In the genomic region with DNA sequence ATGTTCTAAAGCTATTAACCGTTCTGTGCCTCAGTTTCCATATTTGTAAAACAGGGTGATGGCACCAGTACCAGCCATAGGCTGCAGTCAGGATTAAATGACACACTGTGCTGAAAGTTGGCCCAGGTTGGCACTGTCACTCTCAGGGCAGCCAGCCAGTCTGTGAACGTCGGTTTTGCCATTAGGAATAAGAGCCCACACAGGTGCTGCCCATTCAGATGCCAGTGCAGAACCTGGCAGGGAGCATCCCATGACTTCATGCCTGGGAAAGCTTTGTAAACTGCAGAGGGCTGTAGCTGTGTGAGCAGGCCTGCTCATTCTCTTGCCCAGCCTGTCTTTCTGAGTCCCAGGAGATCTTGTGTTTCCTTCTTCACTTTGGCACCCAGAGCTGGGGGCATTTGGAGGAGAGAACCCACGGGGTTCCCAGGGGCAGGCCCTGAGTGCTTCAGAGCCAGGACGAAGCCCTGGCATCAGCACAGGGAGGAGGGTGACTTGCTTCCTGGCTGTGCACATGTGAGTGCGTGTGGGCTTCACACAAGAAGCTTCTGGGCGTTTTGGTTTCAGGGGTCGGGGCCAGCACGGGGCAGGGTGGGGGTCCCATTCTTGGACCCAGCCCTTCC, we compare ENCODE assay signal across 15 cellular contexts. TPM values are rescaled to one million over a fixed set of nuclear protein-coding genes. Genes with fewer than 3 reads are reported as not detected.
DNase-seq lines count a peak whose midpoint lies in the region; ATAC-seq and TF ChIP-seq lines count a peak whose summit lies in the region.
"Had no signal": no experiment of that assay in that cellular context is flagged by ENCODE, and none has a peak within 500 bp of the region (broad histone marks: within the 10 kb centered on the region; RNA-seq: fewer than 3 reads in every experiment).

No MANE protein-coding gene starts in this region.

- TF ChIP-seq POLR2A in stomach (IDR thresholded peaks at IDR 0.05): no peak

- H3K9ac ChIP-seq in OCI-LY3 (ENCODE audit: low read length): peak overlapping the region; percentile 82

- H4K20me1 ChIP-seq in OCI-LY3 (ENCODE audit: insufficient read depth, low read length): no peaks in the 10 kb centered on the region

- peaks cover 84% of the 10 kb centered on the region for H3K4me1 ChIP-seq in OCI-LY3 (ENCODE audit: low read length)
- H3K4me1 ChIP-seq in stomach: peaks cover 28 to 69% (median 42%) of the 10 kb centered on the region in 4 donors
- H3K4me1 ChIP-seq: BE2C had no signal

- H3K27me3 ChIP-seq in OCI-LY3 (ENCODE audit: low read depth, low read length): no peaks in the 10 kb centered on the region
- H3K27me3 ChIP-seq in stomach: no peaks in the 10 kb centered on the region
- H3K27me3 ChIP-seq: BE2C, colonic mucosa had no signal

- DNase-seq in HCEC 1CT: peak; percentile 26
- DNase-seq in fibroblast of the aortic adventitia (ENCODE audit: low read depth): peak; percentile 36
- DNase-seq in stomach: peak; percentile 51
- no peak for DNase-seq in NCI-H1092 treated with DMSO at 0.1 percent for 48 hours (lab: John Stamatoyannopoulos, UW)
- no peak for DNase-seq in activated naive CD4-positive, alpha-beta T cell treated with Interleukin-2 at 50 U/mL for 16 hours
- DNase-seq: activated effector memory CD4-positive, alpha-beta T cell treated with anti-CD3 and anti-CD28 coated beads, Interleukin-2, amount 50 U/mL, for 16 hours; BE2C; colonic mucosa; immature natural killer cell; mesenchymal stem cell; nephron progenitor cell; SHP77; stimulated activated CD4-positive, alpha-beta T cell treated with anti-CD3 and anti-CD28 coated beads, Interleukin-15, amount 100 ng/mL, for 24 hours had no signal

- no peak for TF ChIP-seq EP300 in stomach (IDR thresholded peaks at IDR 0.05)

- intact Hi-C loops in stomach (cut with DNase I; ENCODE audit: low total_unique reads): no loop called here

- peaks cover 31% of the 10 kb centered on the region for H3K36me3 ChIP-seq in OCI-LY3 (replicated peaks; ENCODE audit: low read depth, low read length)
- peaks cover 0 to 11% (median 0%) of the 10 kb centered on the region in 4 donors for H3K36me3 ChIP-seq in stomach
- H3K36me3 ChIP-seq: BE2C, colonic mucosa had no signal

- H3K4me2 ChIP-seq in OCI-LY3 (ENCODE audit: low read length): peak overlapping the region; percentile 71

- H3K27ac ChIP-seq in OCI-LY3 (ENCODE audit: low read length): peak overlapping the region; percentile 95
- peak overlapping the region; percentile 76 to 85 (median 81) for H3K27ac ChIP-seq in stomach

- H2AFZ ChIP-seq in OCI-LY3 (ENCODE audit: low read depth, low read length): no peak overlapping the region

- ATAC-seq in GM21515 (IDR thresholded peaks at IDR 0.05; ENCODE audit: unreplicated experiment): no peak

- 47 to 59% (median 56%) methylated on average over 8 to 9 of the region's 9 CpGs for WGBS in stomach, 5 donors

- TF ChIP-seq CTCF in OCI-LY3 (IDR thresholded peaks at IDR 0.05; ENCODE audit: low read depth, low read length) (no peak), fibroblast of the aortic adventitia (IDR thresholded peaks at IDR 0.05; ENCODE audit: insufficient read depth, low read length) (no peak), stomach (IDR thresholded peaks at IDR 0.05) (no peak)

- H3K9me3 ChIP-seq in OCI-LY3 (ENCODE audit: insufficient read depth, low read length): no peaks in the 10 kb centered on the region
- H3K9me3 ChIP-seq in stomach: no peaks in the 10 kb centered on the region
- H3K9me3 ChIP-seq: BE2C, colonic mucosa had no signal

- H3K79me2 ChIP-seq in OCI-LY3 (ENCODE audit: low read length): peaks cover 91% of the 10 kb centered on the region

- H3K4me3 ChIP-seq in OCI-LY3 (ENCODE audit: low read length) (no peak overlapping the region), fibroblast of the aortic adventitia (ENCODE audit: low read depth, low read length) (no peak overlapping the region), stomach (no peak overlapping the region)
- H3K4me3 ChIP-seq: colonic mucosa had no signal

RNA-seq across cellular contexts. Expression of a gene that starts 46.9 kb away (rescaled TPM):
- total RNA-seq in fibroblast of the aortic adventitia (ENCODE audit: low replicate concordance) (3.0 and 8.7 TPM in 2 replicates), stomach (10 to 100 TPM in 4 of 5 donors, 1 to 10 TPM in 1; 7.9 to 35.3 (median 15.2) TPM)
- polyA plus RNA-seq in stomach: 10 to 100 TPM; 15.6 to 21.1 (median 16.6) TPM

RNA-seq across cellular contexts. Expression of a gene that starts 54.2 kb away (rescaled TPM):
- total RNA-seq in fibroblast of the aortic adventitia (ENCODE audit: low replicate concordance): 14.3 and 28.6 TPM in 2 replicates
- total RNA-seq in stomach: 100 to 1,000 TPM in 3 of 5 donors, 10 to 100 TPM in 2; 12.3 to 186 (median 125) TPM
- 100 to 1,000 TPM; 109 to 149 (median 109) TPM for polyA plus RNA-seq in stomach

Comparison
In these comparisons a context has a peak if more than half of its experiments do, and no peak if none do; other contexts are left out.
1. DNase-seq: peak in HCEC 1CT (single experiment), fibroblast of the aortic adventitia (single experiment) and stomach (single experiment); none in NCI-H1092 treated with DMSO at 0.1 percent for 48 hours (single experiment) and activated naive CD4-positive, alpha-beta T cell treated with Interleukin-2 at 50 U/mL for 16 hours (single experiment).